20 cellular contexts compared by ENCODE assay signal in the genomic region with DNA sequence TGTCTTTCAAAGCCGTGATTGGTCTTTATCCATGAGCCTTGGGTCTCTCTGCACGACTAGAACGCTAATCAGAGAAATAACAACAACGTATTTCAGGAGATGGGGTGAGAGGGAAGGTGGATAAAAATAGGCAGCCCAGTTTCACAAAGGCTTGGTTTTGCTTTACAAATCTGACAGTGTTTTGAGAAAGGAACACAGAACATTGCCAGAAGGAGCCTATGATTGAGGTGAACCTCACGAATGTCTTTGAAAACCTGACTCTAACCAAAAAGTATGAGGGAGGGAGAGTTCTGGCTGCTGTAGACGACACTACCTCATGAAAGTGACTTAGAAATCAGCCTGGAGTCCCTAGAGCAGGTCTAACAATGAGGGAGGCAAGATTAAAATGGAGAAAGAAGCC. TPM values are rescaled to one million over a fixed set of nuclear protein-coding genes. Genes with fewer than 3 reads are reported as not detected.
DNase-seq lines count a peak whose midpoint lies in the region; ATAC-seq and TF ChIP-seq lines count a peak whose summit lies in the region.
"Had no signal": no experiment of that assay in that cellular context is flagged by ENCODE, and none has a peak within 500 bp of the region (broad histone marks: within the 10 kb centered on the region; RNA-seq: fewer than 3 reads in every experiment).

No MANE protein-coding gene starts in this region.

- H3K9me3 ChIP-seq in upper lobe of right lung: no peaks in the 10 kb centered on the region
- H3K9me3 ChIP-seq: lower lobe of right lung, vagina had no signal

- ATAC-seq in stimulated activated naive CD8-positive, alpha-beta T cell treated with anti-CD3 and anti-CD28 coated beads, Interleukin-15, amount 100 ng/mL, for 72 hours: no peak
- no peak for ATAC-seq in upper lobe of right lung
- ATAC-seq: GM23338, lower lobe of right lung had no signal

- H3K4me3 ChIP-seq in upper lobe of right lung: no peak overlapping the region
- H3K4me3 ChIP-seq: GM23338, lower lobe of right lung, vagina had no signal

- H3K4me1 Mint-ChIP-seq in stimulated activated naive CD8-positive, alpha-beta T cell treated with anti-CD3 and anti-CD28 coated beads, Interleukin-15, Interleukin-2, amounts not matched to agents 100 ng/mL and 50 ng/mL, for 24 hours (ENCODE audit: low read depth): peaks cover 20% of the 10 kb centered on the region
- H3K4me1 Mint-ChIP-seq in stimulated activated naive CD8-positive, alpha-beta T cell treated with anti-CD3 and anti-CD28 coated beads, Interleukin-15, amount 100 ng/mL, for 72 hours: peaks cover 18% of the 10 kb centered on the region
- peaks cover 21% of the 10 kb centered on the region for H3K4me1 Mint-ChIP-seq in activated naive CD8-positive, alpha-beta T cell treated with anti-CD3 and anti-CD28 coated beads for 36 hours

- no peak for DNase-seq in stimulated activated naive CD8-positive, alpha-beta T cell treated with anti-CD3 and anti-CD28 coated beads, Interleukin-15, amount 100 ng/mL, for 72 hours
- DNase-seq in GM20000 (ENCODE audit: low spot score): peak; percentile 35
- no peak for DNase-seq in activated naive CD8-positive, alpha-beta T cell treated with anti-CD3 and anti-CD28 coated beads for 36 hours
- no peak for DNase-seq in upper lobe of right lung
- DNase-seq in NK-92 treated with Interleukin-12 subunit alpha and Interleukin-12 subunit beta, amount 100 ng/mL, for 24 hours (lab: John Stamatoyannopoulos, UW): no peak
- no peak for DNase-seq in ureter (ENCODE audit: low spot score)
- no peak for DNase-seq in NCI-H748 treated with DMSO at 0.1 percent for 48 hours (lab: John Stamatoyannopoulos, UW)
- DNase-seq: activated naive CD4-positive, alpha-beta T cell treated with anti-CD3 and anti-CD28 coated beads, Interleukin-2, amount 10 ng/mL, durations not matched to agents 7 days and 5 days; activated T-cell treated with anti-CD3 and anti-CD28 coated beads, Interleukin-2, amount 50 U/mL, for 1 hour; CD8-positive, alpha-beta memory T cell; effector CD4-positive, alpha-beta T cell; KG1; lower lobe of right lung; NCI-H187 treated with DMSO at 0.1 percent for 48 hours; NCI-H2227 treated with DMSO at 0.1 percent for 48 hours; nucleus accumbens; stimulated activated CD4-positive, alpha-beta T cell treated with anti-CD3 and anti-CD28 coated beads, Interleukin-4, amount 100 ng/mL, for 24 hours had no signal

- H3K27ac Mint-ChIP-seq in stimulated activated naive CD8-positive, alpha-beta T cell treated with anti-CD3 and anti-CD28 coated beads, Interleukin-15, Interleukin-2, amounts not matched to agents 100 ng/mL and 50 ng/mL, for 24 hours: peak overlapping the region; percentile 70
- no peak overlapping the region for H3K27ac Mint-ChIP-seq in stimulated activated naive CD8-positive, alpha-beta T cell treated with anti-CD3 and anti-CD28 coated beads, Interleukin-15, amount 100 ng/mL, for 72 hours
- peak overlapping the region; percentile 54 for H3K27ac Mint-ChIP-seq in activated naive CD8-positive, alpha-beta T cell treated with anti-CD3 and anti-CD28 coated beads for 36 hours
- H3K27ac Mint-ChIP-seq: activated naive CD4-positive, alpha-beta T cell treated with anti-CD3 and anti-CD28 coated beads, Interleukin-2, amount 10 ng/mL, durations not matched to agents 7 days and 5 days; GM23338 had no signal

- no peaks in the 10 kb centered on the region for H3K27me3 ChIP-seq in upper lobe of right lung
- H3K27me3 ChIP-seq: vagina had no signal

- no peak overlapping the region for H3K27ac ChIP-seq in upper lobe of right lung
- H3K27ac ChIP-seq: lower lobe of right lung, vagina had no signal

- TF ChIP-seq CTCF in GM20000 (IDR thresholded peaks at IDR 0.05; ENCODE audit: extremely low read depth, missing control alignments) (no peak), upper lobe of right lung (IDR thresholded peaks at IDR 0.05) (no peak)

- intact Hi-C loops in upper lobe of right lung (cut with DNase I): no loop called here

- no peak overlapping the region for H3K4me3 Mint-ChIP-seq in stimulated activated naive CD8-positive, alpha-beta T cell treated with anti-CD3 and anti-CD28 coated beads, Interleukin-15, Interleukin-2, amounts not matched to agents 100 ng/mL and 50 ng/mL, for 24 hours
- no peak overlapping the region for H3K4me3 Mint-ChIP-seq in stimulated activated naive CD8-positive, alpha-beta T cell treated with anti-CD3 and anti-CD28 coated beads, Interleukin-15, amount 100 ng/mL, for 72 hours
- H3K4me3 Mint-ChIP-seq in activated naive CD8-positive, alpha-beta T cell treated with anti-CD3 and anti-CD28 coated beads for 36 hours: no peak overlapping the region
- H3K4me3 Mint-ChIP-seq: activated naive CD4-positive, alpha-beta T cell treated with anti-CD3 and anti-CD28 coated beads, Interleukin-2, amount 10 ng/mL, durations not matched to agents 7 days and 5 days; CD8-positive, alpha-beta memory T cell; GM23338 had no signal

- H3K27me3 Mint-ChIP-seq in stimulated activated naive CD8-positive, alpha-beta T cell treated with anti-CD3 and anti-CD28 coated beads, Interleukin-15, Interleukin-2, amounts not matched to agents 100 ng/mL and 50 ng/mL, for 24 hours: no peaks in the 10 kb centered on the region
- no peaks in the 10 kb centered on the region for H3K27me3 Mint-ChIP-seq in stimulated activated naive CD8-positive, alpha-beta T cell treated with anti-CD3 and anti-CD28 coated beads, Interleukin-15, amount 100 ng/mL, for 72 hours
- H3K27me3 Mint-ChIP-seq in activated naive CD8-positive, alpha-beta T cell treated with anti-CD3 and anti-CD28 coated beads for 36 hours: no peaks in the 10 kb centered on the region
- H3K27me3 Mint-ChIP-seq: activated naive CD4-positive, alpha-beta T cell treated with anti-CD3 and anti-CD28 coated beads, Interleukin-2, amount 10 ng/mL, durations not matched to agents 7 days and 5 days; CD8-positive, alpha-beta memory T cell had no signal

- H3K4me1 ChIP-seq in upper lobe of right lung: no peaks in the 10 kb centered on the region
- H3K4me1 ChIP-seq: lower lobe of right lung, vagina had no signal

- H3K36me3 Mint-ChIP-seq in stimulated activated naive CD8-positive, alpha-beta T cell treated with anti-CD3 and anti-CD28 coated beads, Interleukin-15, Interleukin-2, amounts not matched to agents 100 ng/mL and 50 ng/mL, for 24 hours (ENCODE audit: low read depth): peaks cover 24% of the 10 kb centered on the region
- peaks cover 12% of the 10 kb centered on the region for H3K36me3 Mint-ChIP-seq in activated naive CD8-positive, alpha-beta T cell treated with anti-CD3 and anti-CD28 coated beads for 36 hours

- H3K9me3 Mint-ChIP-seq in stimulated activated naive CD8-positive, alpha-beta T cell treated with anti-CD3 and anti-CD28 coated beads, Interleukin-15, Interleukin-2, amounts not matched to agents 100 ng/mL and 50 ng/mL, for 24 hours: no peaks in the 10 kb centered on the region
- H3K9me3 Mint-ChIP-seq in stimulated activated naive CD8-positive, alpha-beta T cell treated with anti-CD3 and anti-CD28 coated beads, Interleukin-15, amount 100 ng/mL, for 72 hours: no peaks in the 10 kb centered on the region
- H3K9me3 Mint-ChIP-seq in activated naive CD8-positive, alpha-beta T cell treated with anti-CD3 and anti-CD28 coated beads for 36 hours: no peaks in the 10 kb centered on the region
- H3K9me3 Mint-ChIP-seq: activated naive CD4-positive, alpha-beta T cell treated with anti-CD3 and anti-CD28 coated beads, Interleukin-2, amount 10 ng/mL, durations not matched to agents 7 days and 5 days; CD8-positive, alpha-beta memory T cell; GM23338 had no signal

- no peaks in the 10 kb centered on the region for H3K36me3 ChIP-seq in upper lobe of right lung
- H3K36me3 ChIP-seq: vagina had no signal

RNA-seq across cellular contexts. Expression of a gene that starts 38.0 kb away (rescaled TPM):
- total RNA-seq in activated naive CD8-positive, alpha-beta T cell treated with anti-CD3 and anti-CD28 coated beads for 36 hours: 100 to 1,000 TPM; 109 to 110 TPM
- 30.5 TPM for total RNA-seq in upper lobe of right lung
- 52.0 TPM for total RNA-seq in ureter

Comparison
In these comparisons a context has a peak if more than half of its experiments do, and no peak if none do; other contexts are left out.
1. H3K27ac Mint-ChIP-seq: peak in stimulated activated naive CD8-positive, alpha-beta T cell treated with anti-CD3 and anti-CD28 coated beads, Interleukin-15, Interleukin-2, amounts not matched to agents 100 ng/mL and 50 ng/mL, for 24 hours (single experiment) and activated naive CD8-positive, alpha-beta T cell treated with anti-CD3 and anti-CD28 coated beads for 36 hours (single experiment); none in stimulated activated naive CD8-positive, alpha-beta T cell treated with anti-CD3 and anti-CD28 coated beads, Interleukin-15, amount 100 ng/mL, for 72 hours (0 of 2).